9 cellular contexts compared by ENCODE assay signal in genomic region chr16:19071811-19072777, GRCh38. TPM values are rescaled to one million over a fixed set of nuclear protein-coding genes. Genes with fewer than 3 reads are reported as not detected.
DNase-seq lines count a peak whose midpoint lies in the region; ATAC-seq and TF ChIP-seq lines count a peak whose summit lies in the region.
"Had no signal": no experiment of that assay in that cellular context is flagged by ENCODE, and none has a peak within 500 bp of the region (broad histone marks: within the 10 kb centered on the region; RNA-seq: fewer than 3 reads in every experiment).

No MANE protein-coding gene starts in this region.

- no peak overlapping the region for H3K4me3 ChIP-seq in OCI-LY7 (ENCODE audit: low read depth, low read length, poor library complexity, severe bottlenecking)
- H3K4me3 ChIP-seq: ovary had no signal

- peak; percentile 54 for DNase-seq in AG08396 (ENCODE audit: low spot score)
- DNase-seq in GM13977 (ENCODE audit: low spot score) = peak; percentile 39
- peak; percentile 67 for DNase-seq in OCI-LY7 (ENCODE audit: low spot score)
- peak in 3 of 4 experiments; percentile 12 to 29 (median 21) for DNase-seq in activated naive CD4-positive, alpha-beta T cell (lab: John Stamatoyannopoulos, UW)
- DNase-seq in glomerular visceral epithelial cell (ENCODE audit: extremely low spot score) = peak; percentile 56
- peak; percentile 30 for DNase-seq in putamen (ENCODE audit: low spot score)

- no peaks in the 10 kb centered on the region for H3K9me3 ChIP-seq in OCI-LY7 (ENCODE audit: low read length)
- H3K9me3 ChIP-seq: ovary had no signal

- peaks cover 37% of the 10 kb centered on the region for H3K36me3 ChIP-seq in OCI-LY7 (ENCODE audit: insufficient read depth, low read length)
- H3K36me3 ChIP-seq: ovary had no signal

- POLR2A ChIA-PET in OCI-LY7 (lab: Charles Lee) = interaction anchor here (0.6 kb wide), 1 partner anchor 198 kb away, joined by 6 read pairs; no protein-coding TSS in a partner anchor

- no peak overlapping the region for H3K4me2 ChIP-seq in OCI-LY7 (ENCODE audit: low read length)

- H3K4me1 ChIP-seq in OCI-LY7 (ENCODE audit: insufficient read depth, low read length, poor library complexity, severe bottlenecking) = peaks cover 8% of the 10 kb centered on the region

- H3K27ac ChIP-seq in OCI-LY7 (ENCODE audit: low read depth, low read length, poor library complexity, severe bottlenecking) = no peak overlapping the region
- H3K27ac ChIP-seq: ovary had no signal

- H3K79me2 ChIP-seq in OCI-LY7 (ENCODE audit: insufficient read depth, low read depth, low read length) = peaks cover 10% of the 10 kb centered on the region; the same call in 1 of the 2 replicates

- H3K9me2 ChIP-seq in OCI-LY7 (ENCODE audit: insufficient read depth, low read length) = no peaks in the 10 kb centered on the region

- intact Hi-C loops in OCI-LY7 (cut with micrococcal nuclease; ENCODE audit: unreplicated experiment) = no loop called here

- ATAC-seq in HG02610 (IDR thresholded peaks at IDR 0.05; ENCODE audit: unreplicated experiment) = no peak
- ATAC-seq in HG02970 (IDR thresholded peaks at IDR 0.05; ENCODE audit: low FRiP score, unreplicated experiment) = no peak

- in situ Hi-C loops in GM13977 (cut with MboI; ENCODE audit: low pct_unique_long_range_greater_than_20kb, low sequenced_read_pairs, unreplicated experiment) = no loop called here

- H2AFZ ChIP-seq in OCI-LY7 (ENCODE audit: low read length) = no peak overlapping the region

- no peaks in the 10 kb centered on the region for H4K20me1 ChIP-seq in OCI-LY7 (ENCODE audit: insufficient read depth, low read length)

- CTCF ChIA-PET in OCI-LY7 (lab: Charles Lee; ENCODE audit: unreplicated experiment) = no interaction called here

- BruUV-seq in OCI-LY7 (replicated peaks; lab: Mats Ljungman, UMichigan) = no TSS peak

- TF ChIP-seq CTCF in GM13977 (IDR thresholded peaks at IDR 0.05; ENCODE audit: extremely low read depth, insufficient read depth, missing control alignments) (peak; percentile 75), OCI-LY7 (conservative IDR thresholded peaks at IDR 0.05; ENCODE audit: low read length) (peak; percentile 84)

RNA-seq across cellular contexts. Expression of gene COQ7, which starts 4.7 kb away (rescaled TPM):
- total RNA-seq in OCI-LY7 (2014; rRNA removed; shearing (Covaris generic)) = 19.9 and 22.2 TPM in 2 replicates
- 21.6 and 27.3 TPM in 2 replicates for total RNA-seq in OCI-LY7 (2022)

RNA-seq across cellular contexts. Expression of gene ITPRIPL2, which starts 41.7 kb away (rescaled TPM):
- 0.03 TPM in 1 of 2 replicates, not detected in the other for total RNA-seq in OCI-LY7 (2014; rRNA removed; shearing (Covaris generic))
- not detected in 2 replicates for total RNA-seq in OCI-LY7 (2022)
